ENCODE assay signal across 8 cellular contexts in genomic region chr11:20363500-20364411, GRCh38. TPM values are rescaled to one million over a fixed set of nuclear protein-coding genes. Genes with fewer than 3 reads are reported as not detected.
DNase-seq lines count a peak whose midpoint lies in the region; ATAC-seq and TF ChIP-seq lines count a peak whose summit lies in the region.

Gene HTATIP2 (plus strand): TSS chr11:20363714. CDS start chr11:20364238, 524 bp downstream.

- no peaks in the 10 kb centered on the region for H3K27me3 ChIP-seq in Panc1 (ENCODE audit: control insufficient read depth, insufficient read depth, low read length)

- CTCF ChIA-PET in Panc1 (lab: Charles Lee) = no interaction called here
- CTCF ChIA-PET in activated naive CD4-positive, alpha-beta T cell treated with anti-CD3 and anti-CD28 coated beads for 36 hours (lab: Charles Lee) = interaction anchor here (1.3 to 2.5 kb wide), 3 partner anchors 10 to 236 kb away, joined by 3 to 8 read pairs (median 5); no protein-coding TSS in a partner anchor

- TSS peak; percentile 79 for BruUV-seq in Panc1 (replicated peaks; lab: Mats Ljungman, UMichigan)

- no peaks in the 10 kb centered on the region for H3K27me3 Mint-ChIP-seq in activated naive CD4-positive, alpha-beta T cell treated with anti-CD3 and anti-CD28 coated beads for 36 hours (ENCODE audit: low read depth)

- ATAC-seq in HG03378 (IDR thresholded peaks at IDR 0.05; ENCODE audit: unreplicated experiment) = peak; percentile 83
- peak; percentile 92 for ATAC-seq in Panc1

- H3K9me3 ChIP-seq in Panc1 (ENCODE audit: control insufficient read depth, insufficient read depth, low read depth, low read length) = no peaks in the 10 kb centered on the region

- POLR2A ChIA-PET in Panc1 (lab: Charles Lee) = interaction anchor here (0.6 kb wide), 1 partner anchor 427 kb away, joined by 3 read pairs; no protein-coding TSS in a partner anchor

- H3K27ac ChIP-seq in Panc1 (ENCODE audit: low read length) (peak within 1 kb of the TSS; percentile 95), temporal lobe (ENCODE audit: low read depth, low read length) (peak within 1 kb of the TSS; percentile 99)

- peak within 1 kb of the TSS; percentile 91 for H3K27ac Mint-ChIP-seq in activated naive CD4-positive, alpha-beta T cell treated with anti-CD3 and anti-CD28 coated beads for 36 hours

- no peaks in the 10 kb centered on the region for H3K36me3 ChIP-seq in Panc1 (ENCODE audit: control insufficient read depth, insufficient read depth, low read length)

- in situ Hi-C loops in Panc1 (cut with HindIII; ENCODE audit: low pct_unique_long_range_greater_than_20kb, low sequenced_read_pairs) = no loop called here

- peak; percentile 84 for TF ChIP-seq POLR2A in GM19193 (IDR thresholded peaks at IDR 0.05; ENCODE audit: extremely low read depth, insufficient read depth, insufficient read length)

- H3K4me1 Mint-ChIP-seq in activated naive CD4-positive, alpha-beta T cell treated with anti-CD3 and anti-CD28 coated beads for 36 hours (ENCODE audit: low read depth) = peaks cover 68% of the 10 kb centered on the region

- H3K9me3 Mint-ChIP-seq in activated naive CD4-positive, alpha-beta T cell treated with anti-CD3 and anti-CD28 coated beads for 36 hours = peaks cover 2% of the 10 kb centered on the region

- peak within 1 kb of the TSS; percentile 70 to 89 for H3K4me3 ChIP-seq in Panc1 (ENCODE audit: low read depth in 2 of 2, low read length in 2 of 2)

- DNase-seq in Ammon's horn (ENCODE audit: low spot score) (peak; percentile 81), Panc1 (ENCODE audit: low read depth, low spot score) (no peak), glomerular endothelial cell (ENCODE audit: extremely low read depth, low read depth, low spot score) (no peak), occipital lobe (lab: John Stamatoyannopoulos, UW) (peak; percentile 43)
- peak; percentile 75 for DNase-seq in activated naive CD4-positive, alpha-beta T cell treated with anti-CD3 and anti-CD28 coated beads for 36 hours

- peaks cover 40% of the 10 kb centered on the region for H3K4me1 ChIP-seq in Panc1 (ENCODE audit: control insufficient read depth, insufficient read depth, low read length)

- no peak for TF ChIP-seq CTCF in Panc1 (IDR thresholded peaks at IDR 0.05)

- peaks cover 27% of the 10 kb centered on the region for H3K36me3 Mint-ChIP-seq in activated naive CD4-positive, alpha-beta T cell treated with anti-CD3 and anti-CD28 coated beads for 36 hours (ENCODE audit: low read depth)

- peak within 1 kb of the TSS; percentile 82 for H3K4me3 Mint-ChIP-seq in activated naive CD4-positive, alpha-beta T cell treated with anti-CD3 and anti-CD28 coated beads for 36 hours

- intact Hi-C loops in Panc1 (cut with micrococcal nuclease; ENCODE audit: unreplicated experiment) = no loop called here
- intact Hi-C loops in activated naive CD4-positive, alpha-beta T cell treated with anti-CD3 and anti-CD28 coated beads for 36 hours (cut with micrococcal nuclease) = loop anchor here (1.0 to 10.0 kb wide), 4 partner anchors 24 to 1969 kb away; partner anchors contain the start of genes LDHA, NAV2, PRMT3 and ZDHHC13

RNA-seq across cellular contexts. Expression of gene HTATIP2, which starts in this region (rescaled TPM):
- total RNA-seq in Panc1 (2021; ENCODE audit: unreplicated experiment) = 68.9 TPM
- polyA plus RNA-seq in Panc1 (2012; ENCODE audit: insufficient read length) = 65.5 TPM
- 10 to 100 TPM; 78.3 to 80.7 TPM for total RNA-seq in activated naive CD4-positive, alpha-beta T cell treated with anti-CD3 and anti-CD28 coated beads for 36 hours
- 48.8 and 78.6 TPM in 2 replicates for total RNA-seq in glomerular endothelial cell
- 6.1 TPM for total RNA-seq in occipital lobe
- total RNA-seq in temporal lobe = 2.7 TPM

Comparison
In these comparisons a context has a peak if more than half of its experiments do, and no peak if none do; other contexts are left out.
1. DNase-seq: peak in Ammon's horn (single experiment), activated naive CD4-positive, alpha-beta T cell treated with anti-CD3 and anti-CD28 coated beads for 36 hours (single experiment) and occipital lobe (single experiment); none in Panc1 (single experiment) and glomerular endothelial cell (single experiment).